ENCODE assay signal across 10 cellular contexts in genomic region chr11:108591893-108592292, GRCh38. TPM values are rescaled to one million over a fixed set of nuclear protein-coding genes. Genes with fewer than 3 reads are reported as not detected.
DNase-seq lines count a peak whose midpoint lies in the region; ATAC-seq and TF ChIP-seq lines count a peak whose summit lies in the region.
"Had no signal": no experiment of that assay in that cellular context is flagged by ENCODE, and none has a peak within 500 bp of the region (broad histone marks: within the 10 kb centered on the region; RNA-seq: fewer than 3 reads in every experiment).

No MANE protein-coding gene starts in this region.

- no peak overlapping the region for H3K9ac ChIP-seq in trophoblast cell (ENCODE audit: low read length)

- no peak overlapping the region for H2BK120ac ChIP-seq in trophoblast cell (ENCODE audit: insufficient read depth, low read length, poor library complexity)

- ATAC-seq in activated CD4-positive, alpha-beta T cell treated with anti-CD3 and anti-CD28 coated beads for 36 hours, result no peak
- no peak for ATAC-seq in T-cell (replicated peaks in 1 of 4)
- ATAC-seq in foreskin keratinocyte, result no peak
- no peak for ATAC-seq in GM18868 (IDR thresholded peaks at IDR 0.05; ENCODE audit: unreplicated experiment)

- H3K4me1 Mint-ChIP-seq in activated CD4-positive, alpha-beta T cell treated with anti-CD3 and anti-CD28 coated beads for 36 hours, result peaks cover 15% of the 10 kb centered on the region
- peaks cover 14 to 24% (median 20%) of the 10 kb centered on the region in 3 donors for H3K4me1 Mint-ChIP-seq in T-cell

- H3K4me2 ChIP-seq in trophoblast cell (ENCODE audit: low read length), result peak overlapping the region; percentile 85

- CTCF ChIA-PET in activated CD4-positive, alpha-beta T cell treated with anti-CD3 and anti-CD28 coated beads for 36 hours (lab: Charles Lee), result interaction anchor here (1.0 kb wide), 1 partner anchor 10 kb away, joined by 3 read pairs; no protein-coding TSS in a partner anchor
- CTCF ChIA-PET in T-cell (lab: Charles Lee), result no interaction called here

- H3K27ac ChIP-seq in foreskin keratinocyte, result peak overlapping the region; percentile 85
- no peak overlapping the region for H3K27ac ChIP-seq in trophoblast cell (ENCODE audit: low read depth, low read length)
- H3K27ac ChIP-seq: coronary artery had no signal

- H3K9me3 ChIP-seq in trophoblast cell (ENCODE audit: insufficient read depth, low read depth, low read length), result no peaks in the 10 kb centered on the region

- peaks cover 8% of the 10 kb centered on the region for H3K79me1 ChIP-seq in trophoblast cell (ENCODE audit: low read length)

- no peak overlapping the region for H3K27ac Mint-ChIP-seq in activated CD4-positive, alpha-beta T cell treated with anti-CD3 and anti-CD28 coated beads for 36 hours
- no peak overlapping the region for H3K27ac Mint-ChIP-seq in T-cell

- H3K36me3 Mint-ChIP-seq in activated CD4-positive, alpha-beta T cell treated with anti-CD3 and anti-CD28 coated beads for 36 hours (ENCODE audit: low read depth), result peaks cover 4% of the 10 kb centered on the region
- H3K36me3 Mint-ChIP-seq in T-cell, result no peaks in the 10 kb centered on the region

- H2AK5ac ChIP-seq in trophoblast cell (ENCODE audit: low read length), result no peak overlapping the region

- H3K23ac ChIP-seq in trophoblast cell (ENCODE audit: low read length), result no peak overlapping the region

- H3K4ac ChIP-seq in trophoblast cell (ENCODE audit: low read depth, low read length), result peak overlapping the region; percentile 13

- H4K91ac ChIP-seq in trophoblast cell (ENCODE audit: low read depth, low read length), result no peak overlapping the region

- no peaks in the 10 kb centered on the region for H3K9me3 Mint-ChIP-seq in activated CD4-positive, alpha-beta T cell treated with anti-CD3 and anti-CD28 coated beads for 36 hours (ENCODE audit: low read depth)
- no peaks in the 10 kb centered on the region for H3K9me3 Mint-ChIP-seq in T-cell

- TF ChIP-seq CTCF in foreskin keratinocyte (conservative IDR thresholded peaks at IDR 0.05), result no peak

- H2AFZ ChIP-seq in trophoblast cell (ENCODE audit: insufficient read depth, low read length, poor library complexity), result no peak overlapping the region

- no peak overlapping the region for H4K12ac ChIP-seq in trophoblast cell (ENCODE audit: low read depth, low read length)

- no peak overlapping the region for H2BK5ac ChIP-seq in trophoblast cell (ENCODE audit: low read depth, low read length, poor library complexity)

- WGBS in trophoblast cell (ENCODE audit: extremely low coverage, insufficient coverage, insufficient read length), result no CpG with 5 or more reads among the region's 4 CpGs

- DNase-seq in activated CD4-positive, alpha-beta T cell treated with anti-CD3 and anti-CD28 coated beads for 36 hours, result no peak
- no peak for DNase-seq in activated CD4-positive, alpha-beta T cell treated with anti-CD3 and anti-CD28 coated beads, Interleukin-2, amount 50 U/mL, for 4 hours
- DNase-seq in T-cell (no peak), foreskin keratinocyte (peak in 1 of 2 donors; percentile 59), trophoblast cell (peak; percentile 39 to 63), DMS153 (lab: John Stamatoyannopoulos, UW) (no peak)
- no peak for DNase-seq in stimulated activated CD4-positive, alpha-beta T cell treated with anti-CD3 and anti-CD28 coated beads, Interleukin-2, amount 100 ng/mL, for 48 hours
- DNase-seq: stimulated activated CD4-positive, alpha-beta T cell treated with anti-CD3 and anti-CD28 coated beads, Interleukin-4, amount 100 ng/mL, for 4 hours had no signal

- no peaks in the 10 kb centered on the region for H3K27me3 ChIP-seq in foreskin keratinocyte
- no peaks in the 10 kb centered on the region for H3K27me3 ChIP-seq in trophoblast cell (ENCODE audit: insufficient read depth, low read length)

- no peak overlapping the region for H3K4me3 ChIP-seq in trophoblast cell (ENCODE audit: low read depth, low read length)

- H4K8ac ChIP-seq in trophoblast cell (ENCODE audit: low read depth, low read length), result no peak overlapping the region

- H2BK12ac ChIP-seq in trophoblast cell (ENCODE audit: low read length), result no peak overlapping the region

- POLR2A ChIA-PET in activated CD4-positive, alpha-beta T cell treated with anti-CD3 and anti-CD28 coated beads for 36 hours (lab: Charles Lee), result no interaction called here
- POLR2A ChIA-PET in T-cell (lab: Charles Lee), result no interaction called here

- H3K36me3 ChIP-seq in trophoblast cell (ENCODE audit: control insufficient read depth in 1 of 2, insufficient read depth in 2 of 2, low read length in 2 of 2), result no peaks in the 10 kb centered on the region

- peaks cover 4% of the 10 kb centered on the region for H3K79me2 ChIP-seq in trophoblast cell (ENCODE audit: control insufficient read depth, insufficient read depth, low read length, poor library complexity)

- H3K4me1 ChIP-seq in foreskin keratinocyte (peaks cover 33% of the 10 kb centered on the region), trophoblast cell (ENCODE audit: control insufficient read depth in 1 of 2, insufficient read depth in 2 of 2, low read length in 2 of 2) (peaks cover 1 to 10% of the 10 kb centered on the region in 2 experiments)

- intact Hi-C loops in activated CD4-positive, alpha-beta T cell treated with anti-CD3 and anti-CD28 coated beads for 36 hours (cut with DNase I, micrococcal nuclease), result loop anchor here (2.0 to 10.0 kb wide), 4 partner anchors 95 to 1027 kb away; partner anchors contain the start of genes ACAT1 (in 2 of the 2), ALKBH8 (in 1 of the 2), ATM (in 1 of the 2) and NPAT (in 1 of the 2)

- no peak overlapping the region for H3K18ac ChIP-seq in trophoblast cell (ENCODE audit: low read length)

- peak overlapping the region; percentile 94 for H3K4me3 Mint-ChIP-seq in activated CD4-positive, alpha-beta T cell treated with anti-CD3 and anti-CD28 coated beads for 36 hours
- peak overlapping the region; percentile 93 to 100 (median 94) for H3K4me3 Mint-ChIP-seq in T-cell

- H3K14ac ChIP-seq in trophoblast cell (ENCODE audit: low read length), result no peak overlapping the region

- H3K27me3 Mint-ChIP-seq in activated CD4-positive, alpha-beta T cell treated with anti-CD3 and anti-CD28 coated beads for 36 hours, result peaks cover 21% of the 10 kb centered on the region
- H3K27me3 Mint-ChIP-seq in T-cell, result no peaks in the 10 kb centered on the region

RNA-seq across cellular contexts. Expression of gene EXPH5, which starts 1.7 kb away (rescaled TPM):
- 1 to 10 TPM; 2.0 to 2.4 TPM for total RNA-seq in activated CD4-positive, alpha-beta T cell treated with anti-CD3 and anti-CD28 coated beads for 36 hours
- 1 to 10 TPM; 3.3 to 4.1 (median 4.0) TPM for total RNA-seq in T-cell
- 13.2 and 15.0 TPM in 2 replicates for total RNA-seq in foreskin keratinocyte
- 1.1 and 1.5 TPM in 2 replicates for polyA plus RNA-seq in foreskin keratinocyte
- polyA plus RNA-seq in trophoblast cell (2013), result 15.8 and 16.3 TPM in 2 replicates

Comparison
In these comparisons a context has a peak if more than half of its experiments do, and no peak if none do; other contexts are left out.
1. DNase-seq: peak in trophoblast cell (2 of 2); none in activated CD4-positive, alpha-beta T cell treated with anti-CD3 and anti-CD28 coated beads for 36 hours (single experiment), activated CD4-positive, alpha-beta T cell treated with anti-CD3 and anti-CD28 coated beads, Interleukin-2, amount 50 U/mL, for 4 hours (0 of 2), T-cell (0 of 34), DMS153 (single experiment) and stimulated activated CD4-positive, alpha-beta T cell treated with anti-CD3 and anti-CD28 coated beads, Interleukin-2, amount 100 ng/mL, for 48 hours (0 of 2).